Comparison of ENCODE assay signal across 33 cellular contexts in the genomic region with DNA sequence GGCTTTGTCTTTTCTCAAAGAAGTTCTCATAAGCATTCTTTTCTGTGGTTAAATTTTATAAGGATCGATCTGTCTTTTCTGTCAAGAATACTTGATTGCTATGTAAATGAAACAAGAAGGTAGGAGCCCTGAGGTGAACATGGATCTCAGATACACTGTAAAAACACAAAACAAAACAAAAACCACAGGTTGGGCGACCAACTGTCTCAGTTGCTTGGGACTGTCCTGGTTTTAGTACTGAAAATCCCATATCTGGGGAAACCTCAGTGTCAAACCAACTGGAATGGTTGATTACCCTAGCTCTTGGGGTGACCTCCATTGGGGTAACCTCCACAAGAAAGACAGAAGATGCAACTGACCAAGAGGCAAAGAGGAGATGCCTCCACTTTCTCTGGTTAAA. TPM values are rescaled to one million over a fixed set of nuclear protein-coding genes. Genes with fewer than 3 reads are reported as not detected.
"Had no signal": no experiment of that assay in that cellular context is flagged by ENCODE, and none has a peak within 500 bp of the region (broad histone marks: within the 10 kb centered on the region; RNA-seq: fewer than 3 reads in every experiment).

No MANE protein-coding gene starts in this region.

- H3K27me3 ChIP-seq: adrenal gland, brain microvascular endothelial cell, dorsolateral prefrontal cortex, gastrocnemius medialis, heart left ventricle had no signal

- H3K9me3 ChIP-seq: adrenal gland, gastrocnemius medialis had no signal

- H3K36me3 ChIP-seq: adrenal gland, brain microvascular endothelial cell, gastrocnemius medialis, heart left ventricle, WERI-Rb-1 had no signal

- FAIRE-seq: bronchial epithelial cell had no signal

- H3K4me1 ChIP-seq: adrenal gland had no signal

- DNase-seq: activated CD4-positive, alpha-beta memory T cell treated with anti-CD3 and anti-CD28 coated beads for 36 hours; activated CD4-positive, alpha-beta T cell treated with anti-CD3 and anti-CD28 coated beads for 36 hours; activated CD4-positive, alpha-beta T cell treated with anti-CD3 and anti-CD28 coated beads, Interleukin-2, amount 10 ng/mL, durations not matched to agents 24 days and 14 days; activated CD4-positive, CD25-positive, alpha-beta regulatory T cell; activated CD4-positive, CD25-positive, alpha-beta regulatory T cell treated with anti-CD3 and anti-CD28 coated beads, Interleukin-2, amount 50 U/mL, for 72 hours; activated CD8-positive, alpha-beta memory T cell treated with anti-CD3 and anti-CD28 coated beads, Interleukin-2, amount 10 ng/mL, durations not matched to agents 7 days and 5 days; activated CD8-positive, alpha-beta memory T cell treated with anti-CD3 and anti-CD28 coated beads, Interleukin-2, amount 50 U/mL, for 4 hours; activated CD8-positive, alpha-beta T cell treated with anti-CD3 and anti-CD28 coated beads, Interleukin-2, amount 10 ng/mL, durations not matched to agents 7 days and 5 days; activated effector memory CD4-positive, alpha-beta T cell treated with anti-CD3 and anti-CD28 coated beads, Interleukin-2, amount 50 U/mL, for 16 hours; activated naive CD4-positive, alpha-beta T cell treated with anti-CD3 and anti-CD28 coated beads for 36 hours; activated naive CD8-positive, alpha-beta T cell treated with anti-CD3 and anti-CD28 coated beads for 36 hours; activated naive CD8-positive, alpha-beta T cell treated with anti-CD3 and anti-CD28 coated beads, Interleukin-2, amount 50 U/mL, for 24 hours; activated T-cell treated with anti-CD3 and anti-CD28 coated beads, Interleukin-2, amount 50 U/mL, for 1 hour; activated T-cell treated with anti-CD3 and anti-CD28 coated beads, Interleukin-2, amount 50 U/mL, for 48 hours; adrenal gland; amygdala; aorta; brain microvascular endothelial cell; dorsolateral prefrontal cortex; effector memory CD4-positive, alpha-beta T cell; endodermal cell; foreskin fibroblast; gastrocnemius medialis; glutamatergic neuron; heart left ventricle; T-helper 17 cell; T1000; WERI-Rb-1 had no signal

- ATAC-seq: activated CD4-positive, alpha-beta T cell treated with anti-CD3 and anti-CD28 coated beads for 36 hours; activated CD8-positive, alpha-beta memory T cell treated with anti-CD3 and anti-CD28 coated beads, Interleukin-2, amount 10 ng/mL, durations not matched to agents 7 days and 5 days; activated CD8-positive, alpha-beta T cell treated with anti-CD3 and anti-CD28 coated beads, Interleukin-2, amount 10 ng/mL, durations not matched to agents 7 days and 5 days; activated naive CD8-positive, alpha-beta T cell treated with anti-CD3 and anti-CD28 coated beads, Interleukin-2, amount 50 U/mL, for 24 hours; esophagus mucosa; T-helper 17 cell had no signal

- H3K4me3 ChIP-seq: adrenal gland, coronary artery, dorsolateral prefrontal cortex, gastrocnemius medialis, heart left ventricle had no signal

- H3K27ac ChIP-seq: adrenal gland, brain microvascular endothelial cell, coronary artery, WERI-Rb-1 had no signal

RNA-seq across cellular contexts. Expression of a gene that starts 55.8 kb away (rescaled TPM):
- total RNA-seq: activated CD4-positive, alpha-beta T cell treated with anti-CD3 and anti-CD28 coated beads, Interleukin-2, amount 10 ng/mL, durations not matched to agents 24 days and 14 days; activated CD8-positive, alpha-beta memory T cell treated with anti-CD3 and anti-CD28 coated beads for 36 hours; activated CD8-positive, alpha-beta memory T cell treated with anti-CD3 and anti-CD28 coated beads, Interleukin-2, amount 10 ng/mL, durations not matched to agents 7 days and 5 days; activated CD8-positive, alpha-beta T cell treated with anti-CD3 and anti-CD28 coated beads, Interleukin-2, amount 10 ng/mL, durations not matched to agents 7 days and 5 days; activated T-helper 1 cell treated with anti-CD3 and anti-CD28 coated beads, Interleukin-12 subunit alpha, Interleukin-12 subunit beta, Interleukin-2, Interleukin-4 antibody, amounts not matched to agents 30 ng/mL and 10 ng/mL and 1 ng/mL, durations not matched to agents 14 hours and 24 hours and 36 hours had no signal
